In genomic region chr5:43152946-43153345, GRCh38 we compare ENCODE assay signal across 1 cellular context.
TF ChIP-seq lines count a peak whose summit lies in the region.

No MANE protein-coding gene starts in this region.

TF ChIP-seq in IMR-90, 13 proteins besides CTCF, POLR2A, EP300 and RAD21:
- TF ChIP-seq RFX5 (IDR thresholded peaks at IDR 0.05; ENCODE audit: low read depth, low read length): no peak
- TF ChIP-seq ELK1 (IDR thresholded peaks at IDR 0.05; ENCODE audit: borderline replicate concordance, low read depth, low read length): no peak
- TF ChIP-seq NFE2L2 (IDR thresholded peaks at IDR 0.05; ENCODE audit: low read depth, low read length): no peak
- no peak for TF ChIP-seq USF2 (IDR thresholded peaks at IDR 0.05; ENCODE audit: low read depth, low read length)
- no peak for TF ChIP-seq CHD1 (IDR thresholded peaks at IDR 0.05; ENCODE audit: low read depth, low read length)
- TF ChIP-seq FOS (IDR thresholded peaks at IDR 0.05; ENCODE audit: low read depth, low read length): no peak
- TF ChIP-seq CEBPB (IDR thresholded peaks at IDR 0.05; ENCODE audit: low read depth, low read length): no peak
- TF ChIP-seq MAZ (IDR thresholded peaks at IDR 0.05; ENCODE audit: borderline replicate concordance, low read depth, low read length): no peak
- TF ChIP-seq MAFK (IDR thresholded peaks at IDR 0.05; ENCODE audit: low read depth, low read length): no peak
- no peak for TF ChIP-seq BHLHE40 (IDR thresholded peaks at IDR 0.05; ENCODE audit: low read depth, low read length)
- no peak for TF ChIP-seq RCOR1 (IDR thresholded peaks at IDR 0.05; ENCODE audit: insufficient replicate concordance, low read length)
- no peak for TF ChIP-seq SMC3 (IDR thresholded peaks at IDR 0.05; ENCODE audit: low read depth, low read length)
- TF ChIP-seq MXI1 (IDR thresholded peaks at IDR 0.05; ENCODE audit: borderline replicate concordance, low read depth, low read length): no peak
